ENCODE assay signal across 1 cellular context in genomic region chr14:76073732-76074131, GRCh38.
TF ChIP-seq lines count a peak whose summit lies in the region.

No MANE protein-coding gene starts in this region.

TF ChIP-seq in SK-N-SH, 30 proteins besides CTCF, POLR2A, EP300 and RAD21 (continued from another document):
- TF ChIP-seq, protein P1, sequence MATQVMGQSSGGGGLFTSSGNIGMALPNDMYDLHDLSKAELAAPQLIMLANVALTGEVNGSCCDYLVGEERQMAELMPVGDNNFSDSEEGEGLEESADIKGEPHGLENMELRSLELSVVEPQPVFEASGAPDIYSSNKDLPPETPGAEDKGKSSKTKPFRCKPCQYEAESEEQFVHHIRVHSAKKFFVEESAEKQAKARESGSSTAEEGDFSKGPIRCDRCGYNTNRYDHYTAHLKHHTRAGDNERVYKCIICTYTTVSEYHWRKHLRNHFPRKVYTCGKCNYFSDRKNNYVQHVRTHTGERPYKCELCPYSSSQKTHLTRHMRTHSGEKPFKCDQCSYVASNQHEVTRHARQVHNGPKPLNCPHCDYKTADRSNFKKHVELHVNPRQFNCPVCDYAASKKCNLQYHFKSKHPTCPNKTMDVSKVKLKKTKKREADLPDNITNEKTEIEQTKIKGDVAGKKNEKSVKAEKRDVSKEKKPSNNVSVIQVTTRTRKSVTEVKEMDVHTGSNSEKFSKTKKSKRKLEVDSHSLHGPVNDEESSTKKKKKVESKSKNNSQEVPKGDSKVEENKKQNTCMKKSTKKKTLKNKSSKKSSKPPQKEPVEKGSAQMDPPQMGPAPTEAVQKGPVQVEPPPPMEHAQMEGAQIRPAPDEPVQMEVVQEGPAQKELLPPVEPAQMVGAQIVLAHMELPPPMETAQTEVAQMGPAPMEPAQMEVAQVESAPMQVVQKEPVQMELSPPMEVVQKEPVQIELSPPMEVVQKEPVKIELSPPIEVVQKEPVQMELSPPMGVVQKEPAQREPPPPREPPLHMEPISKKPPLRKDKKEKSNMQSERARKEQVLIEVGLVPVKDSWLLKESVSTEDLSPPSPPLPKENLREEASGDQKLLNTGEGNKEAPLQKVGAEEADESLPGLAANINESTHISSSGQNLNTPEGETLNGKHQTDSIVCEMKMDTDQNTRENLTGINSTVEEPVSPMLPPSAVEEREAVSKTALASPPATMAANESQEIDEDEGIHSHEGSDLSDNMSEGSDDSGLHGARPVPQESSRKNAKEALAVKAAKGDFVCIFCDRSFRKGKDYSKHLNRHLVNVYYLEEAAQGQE (IDR thresholded peaks at IDR 0.05; ENCODE audit: low read depth, low read length), result no peak
- no peak for TF ChIP-seq RXRA (IDR thresholded peaks at IDR 0.05; ENCODE audit: borderline replicate concordance, low read depth)
- TF ChIP-seq NFIC (IDR thresholded peaks at IDR 0.05; ENCODE audit: borderline replicate concordance), result no peak
